Comparison of ENCODE assay signal across 1 cellular context in genomic region chr12:110345176-110345651, GRCh38.
TF ChIP-seq lines count a peak whose summit lies in the region.

No MANE protein-coding gene starts in this region.

TF ChIP-seq in HepG2, 621 proteins besides CTCF, POLR2A, EP300 and RAD21 (continued from another document and continues in another):
- TF ChIP-seq, protein P1, sequence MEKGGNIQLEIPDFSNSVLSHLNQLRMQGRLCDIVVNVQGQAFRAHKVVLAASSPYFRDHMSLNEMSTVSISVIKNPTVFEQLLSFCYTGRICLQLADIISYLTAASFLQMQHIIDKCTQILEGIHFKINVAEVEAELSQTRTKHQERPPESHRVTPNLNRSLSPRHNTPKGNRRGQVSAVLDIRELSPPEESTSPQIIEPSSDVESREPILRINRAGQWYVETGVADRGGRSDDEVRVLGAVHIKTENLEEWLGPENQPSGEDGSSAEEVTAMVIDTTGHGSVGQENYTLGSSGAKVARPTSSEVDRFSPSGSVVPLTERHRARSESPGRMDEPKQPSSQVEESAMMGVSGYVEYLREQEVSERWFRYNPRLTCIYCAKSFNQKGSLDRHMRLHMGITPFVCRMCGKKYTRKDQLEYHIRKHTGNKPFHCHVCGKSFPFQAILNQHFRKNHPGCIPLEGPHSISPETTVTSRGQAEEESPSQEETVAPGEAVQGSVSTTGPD (CRISPR knock-in tag; IDR thresholded peaks at IDR 0.05): no peak; the same call in 1 of the 2 replicates
- TF ChIP-seq NONO (IDR thresholded peaks at IDR 0.05) (no peak), NONO (CRISPR knock-in tag; conservative IDR thresholded peaks at IDR 0.05) (0 out of 2 replicates have a peak, but pooled peaks have one; percentile 12), GABPB1 (CRISPR knock-in tag; IDR thresholded peaks at IDR 0.05) (no peak), NFKB2 (CRISPR knock-in tag; IDR thresholded peaks at IDR 0.05; ENCODE audit: borderline replicate concordance) (no peak), ZBED4 (CRISPR knock-in tag; IDR thresholded peaks at IDR 0.05; ENCODE audit: borderline replicate concordance) (peak; percentile 46; the same call in 1 of the 2 replicates), MAFF (IDR thresholded peaks at IDR 0.05; ENCODE audit: low read depth, low read length) (peak; percentile 42; the same call in 1 of the 2 replicates), NFYC (CRISPR knock-in tag; IDR thresholded peaks at IDR 0.05) (0 out of 2 replicates have a peak, but pooled peaks have one; percentile 7), HMGXB4 (CRISPR knock-in tag; IDR thresholded peaks at IDR 0.05; ENCODE audit: borderline replicate concordance in 1 of 2, low read depth in 1 of 2) (peak; percentile 36 to 54; a peak in 1 of 4 replicates), HDAC2 (CRISPR knock-in tag; IDR thresholded peaks at IDR 0.05) (peak; percentile 46; the same call in 1 of the 2 replicates), ZNF543 (CRISPR knock-in tag; IDR thresholded peaks at IDR 0.05) (no peak), SRF (IDR thresholded peaks at IDR 0.05; ENCODE audit: low read depth, low read length) (no peak), SAP130 (CRISPR knock-in tag; IDR thresholded peaks at IDR 0.05; ENCODE audit: low read depth) (peak; percentile 85), RBM22 (optimal IDR thresholded peaks at IDR 0.05; ENCODE audit: low read length) (no peak), SMC3 (IDR thresholded peaks at IDR 0.05; ENCODE audit: low read length) (peak; percentile 48; the same call in 1 of the 2 replicates), ZNF577 (CRISPR knock-in tag; IDR thresholded peaks at IDR 0.05; ENCODE audit: borderline replicate concordance, low read depth) (no peak), ERF (CRISPR knock-in tag; IDR thresholded peaks at IDR 0.05) (peak; percentile 45; the same call in 1 of the 2 replicates), KDM4B (CRISPR knock-in tag; IDR thresholded peaks at IDR 0.05) (0 out of 2 replicates have a peak, but pooled peaks have one; percentile 20), ZNF614 (CRISPR knock-in tag; IDR thresholded peaks at IDR 0.05; ENCODE audit: borderline replicate concordance) (peak; percentile 63; the same call in 1 of the 2 replicates), HNF4A (CRISPR knock-in tag; IDR thresholded peaks at IDR 0.05) (peak; percentile 78), NCOA1 (CRISPR knock-in tag; IDR thresholded peaks at IDR 0.05) (no peak), SALL1 (CRISPR knock-in tag; IDR thresholded peaks at IDR 0.05) (peak; percentile 64), ZFP82 (CRISPR knock-in tag; IDR thresholded peaks at IDR 0.05; ENCODE audit: borderline replicate concordance) (no peak), THRA (CRISPR knock-in tag; IDR thresholded peaks at IDR 0.05; ENCODE audit: borderline replicate concordance) (peak; percentile 48; the same call in 1 of the 2 replicates), ATF7-NPFF (CRISPR knock-in tag; IDR thresholded peaks at IDR 0.05; ENCODE audit: low read depth) (no peak), ZBTB44 (CRISPR knock-in tag; IDR thresholded peaks at IDR 0.05) (no peak), ELF3 (CRISPR knock-in tag; IDR thresholded peaks at IDR 0.05) (peak; percentile 54; the same call in 1 of the 2 replicates), SIN3A (IDR thresholded peaks at IDR 0.05; ENCODE audit: borderline replicate concordance, low read depth, low read length) (0 out of 2 replicates have a peak, but pooled peaks have one; percentile 56), ZNF724P (CRISPR knock-in tag; IDR thresholded peaks at IDR 0.05; ENCODE audit: borderline replicate concordance) (no peak)
- TF ChIP-seq, protein P2, sequence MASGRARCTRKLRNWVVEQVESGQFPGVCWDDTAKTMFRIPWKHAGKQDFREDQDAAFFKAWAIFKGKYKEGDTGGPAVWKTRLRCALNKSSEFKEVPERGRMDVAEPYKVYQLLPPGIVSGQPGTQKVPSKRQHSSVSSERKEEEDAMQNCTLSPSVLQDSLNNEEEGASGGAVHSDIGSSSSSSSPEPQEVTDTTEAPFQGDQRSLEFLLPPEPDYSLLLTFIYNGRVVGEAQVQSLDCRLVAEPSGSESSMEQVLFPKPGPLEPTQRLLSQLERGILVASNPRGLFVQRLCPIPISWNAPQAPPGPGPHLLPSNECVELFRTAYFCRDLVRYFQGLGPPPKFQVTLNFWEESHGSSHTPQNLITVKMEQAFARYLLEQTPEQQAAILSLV (CRISPR knock-in tag; IDR thresholded peaks at IDR 0.05; ENCODE audit: borderline replicate concordance): no peak
- TF ChIP-seq, protein P3, sequence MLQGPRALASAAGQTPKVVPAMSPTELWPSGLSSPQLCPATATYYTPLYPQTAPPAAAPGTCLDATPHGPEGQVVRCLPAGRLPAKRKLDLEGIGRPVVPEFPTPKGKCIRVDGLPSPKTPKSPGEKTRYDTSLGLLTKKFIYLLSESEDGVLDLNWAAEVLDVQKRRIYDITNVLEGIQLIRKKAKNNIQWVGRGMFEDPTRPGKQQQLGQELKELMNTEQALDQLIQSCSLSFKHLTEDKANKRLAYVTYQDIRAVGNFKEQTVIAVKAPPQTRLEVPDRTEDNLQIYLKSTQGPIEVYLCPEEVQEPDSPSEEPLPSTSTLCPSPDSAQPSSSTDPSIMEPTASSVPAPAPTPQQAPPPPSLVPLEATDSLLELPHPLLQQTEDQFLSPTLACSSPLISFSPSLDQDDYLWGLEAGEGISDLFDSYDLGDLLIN (CRISPR knock-in tag; IDR thresholded peaks at IDR 0.05; ENCODE audit: borderline replicate concordance): no peak
- TF ChIP-seq, protein P4, sequence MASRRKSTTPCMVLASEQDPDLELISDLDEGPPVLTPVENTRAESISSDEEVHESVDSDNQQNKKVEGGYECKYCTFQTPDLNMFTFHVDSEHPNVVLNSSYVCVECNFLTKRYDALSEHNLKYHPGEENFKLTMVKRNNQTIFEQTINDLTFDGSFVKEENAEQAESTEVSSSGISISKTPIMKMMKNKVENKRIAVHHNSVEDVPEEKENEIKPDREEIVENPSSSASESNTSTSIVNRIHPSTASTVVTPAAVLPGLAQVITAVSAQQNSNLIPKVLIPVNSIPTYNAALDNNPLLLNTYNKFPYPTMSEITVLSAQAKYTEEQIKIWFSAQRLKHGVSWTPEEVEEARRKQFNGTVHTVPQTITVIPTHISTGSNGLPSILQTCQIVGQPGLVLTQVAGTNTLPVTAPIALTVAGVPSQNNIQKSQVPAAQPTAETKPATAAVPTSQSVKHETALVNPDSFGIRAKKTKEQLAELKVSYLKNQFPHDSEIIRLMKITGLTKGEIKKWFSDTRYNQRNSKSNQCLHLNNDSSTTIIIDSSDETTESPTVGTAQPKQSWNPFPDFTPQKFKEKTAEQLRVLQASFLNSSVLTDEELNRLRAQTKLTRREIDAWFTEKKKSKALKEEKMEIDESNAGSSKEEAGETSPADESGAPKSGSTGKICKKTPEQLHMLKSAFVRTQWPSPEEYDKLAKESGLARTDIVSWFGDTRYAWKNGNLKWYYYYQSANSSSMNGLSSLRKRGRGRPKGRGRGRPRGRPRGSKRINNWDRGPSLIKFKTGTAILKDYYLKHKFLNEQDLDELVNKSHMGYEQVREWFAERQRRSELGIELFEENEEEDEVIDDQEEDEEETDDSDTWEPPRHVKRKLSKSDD (CRISPR knock-in tag; IDR thresholded peaks at IDR 0.05; ENCODE audit: low read depth): peak; percentile 52; the same call in 1 of the 2 replicates
- TF ChIP-seq, protein P5, sequence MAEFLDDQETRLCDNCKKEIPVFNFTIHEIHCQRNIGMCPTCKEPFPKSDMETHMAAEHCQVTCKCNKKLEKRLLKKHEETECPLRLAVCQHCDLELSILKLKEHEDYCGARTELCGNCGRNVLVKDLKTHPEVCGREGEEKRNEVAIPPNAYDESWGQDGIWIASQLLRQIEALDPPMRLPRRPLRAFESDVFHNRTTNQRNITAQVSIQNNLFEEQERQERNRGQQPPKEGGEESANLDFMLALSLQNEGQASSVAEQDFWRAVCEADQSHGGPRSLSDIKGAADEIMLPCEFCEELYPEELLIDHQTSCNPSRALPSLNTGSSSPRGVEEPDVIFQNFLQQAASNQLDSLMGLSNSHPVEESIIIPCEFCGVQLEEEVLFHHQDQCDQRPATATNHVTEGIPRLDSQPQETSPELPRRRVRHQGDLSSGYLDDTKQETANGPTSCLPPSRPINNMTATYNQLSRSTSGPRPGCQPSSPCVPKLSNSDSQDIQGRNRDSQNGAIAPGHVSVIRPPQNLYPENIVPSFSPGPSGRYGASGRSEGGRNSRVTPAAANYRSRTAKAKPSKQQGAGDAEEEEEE (CRISPR knock-in tag; IDR thresholded peaks at IDR 0.05; ENCODE audit: borderline replicate concordance): no peak
- TF ChIP-seq, protein P6, sequence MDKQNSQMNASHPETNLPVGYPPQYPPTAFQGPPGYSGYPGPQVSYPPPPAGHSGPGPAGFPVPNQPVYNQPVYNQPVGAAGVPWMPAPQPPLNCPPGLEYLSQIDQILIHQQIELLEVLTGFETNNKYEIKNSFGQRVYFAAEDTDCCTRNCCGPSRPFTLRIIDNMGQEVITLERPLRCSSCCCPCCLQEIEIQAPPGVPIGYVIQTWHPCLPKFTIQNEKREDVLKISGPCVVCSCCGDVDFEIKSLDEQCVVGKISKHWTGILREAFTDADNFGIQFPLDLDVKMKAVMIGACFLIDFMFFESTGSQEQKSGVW (CRISPR knock-in tag; IDR thresholded peaks at IDR 0.05; ENCODE audit: borderline replicate concordance): no peak
- TF ChIP-seq, protein P7, sequence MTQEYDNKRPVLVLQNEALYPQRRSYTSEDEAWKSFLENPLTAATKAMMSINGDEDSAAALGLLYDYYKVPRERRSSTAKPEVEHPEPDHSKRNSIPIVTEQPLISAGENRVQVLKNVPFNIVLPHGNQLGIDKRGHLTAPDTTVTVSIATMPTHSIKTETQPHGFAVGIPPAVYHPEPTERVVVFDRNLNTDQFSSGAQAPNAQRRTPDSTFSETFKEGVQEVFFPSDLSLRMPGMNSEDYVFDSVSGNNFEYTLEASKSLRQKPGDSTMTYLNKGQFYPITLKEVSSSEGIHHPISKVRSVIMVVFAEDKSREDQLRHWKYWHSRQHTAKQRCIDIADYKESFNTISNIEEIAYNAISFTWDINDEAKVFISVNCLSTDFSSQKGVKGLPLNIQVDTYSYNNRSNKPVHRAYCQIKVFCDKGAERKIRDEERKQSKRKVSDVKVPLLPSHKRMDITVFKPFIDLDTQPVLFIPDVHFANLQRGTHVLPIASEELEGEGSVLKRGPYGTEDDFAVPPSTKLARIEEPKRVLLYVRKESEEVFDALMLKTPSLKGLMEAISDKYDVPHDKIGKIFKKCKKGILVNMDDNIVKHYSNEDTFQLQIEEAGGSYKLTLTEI (CRISPR knock-in tag; conservative IDR thresholded peaks at IDR 0.05): no peak
